Comparison of ENCODE assay signal across 22 cellular contexts in genomic region chr14:58822856-58823255, GRCh38.
DNase-seq lines count a peak whose midpoint lies in the region; FAIRE-seq lines count a peak whose summit lies in the region.
"Had no signal": no experiment of that assay in that cellular context is flagged by ENCODE, and none has a peak within 500 bp of the region (broad histone marks: within the 10 kb centered on the region; RNA-seq: fewer than 3 reads in every experiment).

No MANE protein-coding gene starts in this region.

- DNase-seq in HTR-8/SVneo (ENCODE audit: insufficient read length, low spot score) (no peak), NCI-H146 (lab: John Stamatoyannopoulos, UW) (peak; percentile 33), NCI-H510A (lab: John Stamatoyannopoulos, UW) (peak; percentile 44), SJCRH30 (peak; percentile 29 to 51), NCI-H1092 treated with DMSO at 0.1 percent for 48 hours (lab: John Stamatoyannopoulos, UW) (no peak), MG63 (no peak)
- DNase-seq in stimulated activated CD8-positive, alpha-beta memory T cell treated with anti-CD3 and anti-CD28 coated beads, Interleukin-4, amount 100 ng/mL, for 48 hours, result no peak
- no peak for DNase-seq in stimulated activated CD4-positive, alpha-beta T cell treated with anti-CD3 and anti-CD28 coated beads, Interleukin-1b, Interleukin-23, amount 100 ng/mL, for 48 hours
- DNase-seq: Calu3; CD4-positive, alpha-beta memory T cell; DMS79 treated with DMSO at 0.1 percent for 48 hours; KBM-7; MV-4-11; NCI-H1694; NCI-H2107; NCI-H446; Peyer's patch; SK-N-SH had no signal

- H3K9me3 ChIP-seq in SJCRH30 (replicated peaks), result no peaks in the 10 kb centered on the region
- no peaks in the 10 kb centered on the region for H3K9me3 ChIP-seq in MG63
- H3K9me3 ChIP-seq: Peyer's patch had no signal

- peak overlapping the region; percentile 9; the same call in 1 of the 2 replicates for H3K27ac ChIP-seq in SJCRH30
- H3K27ac ChIP-seq: A549, BLaER1, Peyer's patch had no signal

- H3K36me3 ChIP-seq in SJCRH30 (no peaks in the 10 kb centered on the region), MG63 (no peaks in the 10 kb centered on the region)
- H3K36me3 ChIP-seq: BLaER1, Peyer's patch had no signal

- H3K27me3 ChIP-seq in SJCRH30 (no peaks in the 10 kb centered on the region), MG63 (no peaks in the 10 kb centered on the region)
- H3K27me3 ChIP-seq: BLaER1, Peyer's patch had no signal

- H3K4me1 ChIP-seq in SJCRH30, result peaks cover 17% of the 10 kb centered on the region
- H3K4me1 ChIP-seq: A549, BLaER1, Peyer's patch had no signal

- FAIRE-seq in HTR-8/SVneo (lab: Jason Lieb, UNC), result peak; percentile 73
- FAIRE-seq: A549, H1, HepG2 had no signal

- no peak overlapping the region for H3K4me3 ChIP-seq in SJCRH30
- H3K4me3 ChIP-seq in MG63, result no peak overlapping the region
- H3K4me3 ChIP-seq: A549, BLaER1, Peyer's patch had no signal

Comparison
In these comparisons a context has a peak if more than half of its experiments do, and no peak if none do; other contexts are left out.
1. DNase-seq: peak in NCI-H146 (single experiment), NCI-H510A (single experiment) and SJCRH30 (2 of 2); none in HTR-8/SVneo (single experiment), NCI-H1092 treated with DMSO at 0.1 percent for 48 hours (single experiment), stimulated activated CD8-positive, alpha-beta memory T cell treated with anti-CD3 and anti-CD28 coated beads, Interleukin-4, amount 100 ng/mL, for 48 hours (single experiment), stimulated activated CD4-positive, alpha-beta T cell treated with anti-CD3 and anti-CD28 coated beads, Interleukin-1b, Interleukin-23, amount 100 ng/mL, for 48 hours (single experiment) and MG63 (single experiment).